12 cellular contexts compared by ENCODE assay signal in genomic region chr2:96952976-96953610, GRCh38. TPM values are rescaled to one million over a fixed set of nuclear protein-coding genes. Genes with fewer than 3 reads are reported as not detected.
DNase-seq lines count a peak whose midpoint lies in the region; ATAC-seq and TF ChIP-seq lines count a peak whose summit lies in the region.
"Had no signal": no experiment of that assay in that cellular context is flagged by ENCODE, and none has a peak within 500 bp of the region (broad histone marks: within the 10 kb centered on the region; RNA-seq: fewer than 3 reads in every experiment).

No MANE protein-coding gene starts in this region.

- ATAC-seq in SK-N-SH treated with all-trans-retinoic acid at 6 μM for 48 hours (peak; percentile 24), lung (ENCODE audit: insufficient read depth, low FRiP score) (peak; percentile 8), HG02588 (IDR thresholded peaks at IDR 0.05; ENCODE audit: unreplicated experiment) (no peak), HG03175 (IDR thresholded peaks at IDR 0.05; ENCODE audit: unreplicated experiment) (no peak)
- ATAC-seq: left colon had no signal

- H3K4me3 ChIP-seq in lung, result no peak overlapping the region
- H3K4me3 ChIP-seq: ascending aorta had no signal

- peaks cover 0 to 6% of the 10 kb centered on the region in 2 donors for H3K4me1 ChIP-seq in lung (ENCODE audit: control insufficient read depth in 2 of 2, insufficient read depth in 2 of 2, low read length in 2 of 2)

- no peak for TF ChIP-seq CTCF in lung (IDR thresholded peaks at IDR 0.05; ENCODE audit: control extremely low read depth, extremely low read depth)

- no peaks in the 10 kb centered on the region for H3K36me3 ChIP-seq in lung (ENCODE audit: control insufficient read depth in 2 of 2, insufficient read depth in 2 of 2, low read length in 2 of 2)
- H3K36me3 ChIP-seq: ascending aorta had no signal

- whole genome bisulfite sequencing in lung, 2 donors, result 39 to 41% methylated on average over 11 of the region's 11 CpGs

- peaks cover 0 to 2% of the 10 kb centered on the region in 2 donors for H3K9me3 ChIP-seq in lung (ENCODE audit: control insufficient read depth in 2 of 2, insufficient read depth in 1 of 2, low read length in 1 of 2)
- H3K9me3 ChIP-seq: ascending aorta had no signal

- DNase-seq in lung (ENCODE audit: low spot score) (peak; percentile 45), substantia nigra (lab: John Stamatoyannopoulos, UW) (peak in 12 of 49 donors; percentile 18 to 65 (median 32)), HCEC 1CT (no peak), AML-193 (lab: John Stamatoyannopoulos, UW) (no peak)
- DNase-seq: NCI-H1105 treated with DMSO at 0.1 percent for 48 hours had no signal

- no peaks in the 10 kb centered on the region for H3K27me3 ChIP-seq in lung (ENCODE audit: control insufficient read depth, insufficient read depth)
- H3K27me3 ChIP-seq: ascending aorta had no signal

- H3K27ac ChIP-seq in cingulate gyrus (ENCODE audit: low read depth, low read length) (peak overlapping the region; percentile 3), lung (ENCODE audit: low read depth in 1 of 2, low read length in 1 of 2) (no peak overlapping the region), substantia nigra (ENCODE audit: low read depth, low read length, poor library complexity, severe bottlenecking) (peak overlapping the region; percentile 77)
- H3K27ac ChIP-seq: ascending aorta had no signal

TF ChIP-seq in SK-N-SH treated with all-trans-retinoic acid at 6 μM for 48 hours, 23 proteins besides CTCF, POLR2A, EP300 and RAD21:
- TF ChIP-seq GLIS3 (CRISPR knock-in tag; IDR thresholded peaks at IDR 0.05) (no peak), ISL1 (CRISPR knock-in tag; IDR thresholded peaks at IDR 0.05) (peak; percentile 46; the same call in 1 of the 2 replicates)
- TF ChIP-seq, protein P1, sequence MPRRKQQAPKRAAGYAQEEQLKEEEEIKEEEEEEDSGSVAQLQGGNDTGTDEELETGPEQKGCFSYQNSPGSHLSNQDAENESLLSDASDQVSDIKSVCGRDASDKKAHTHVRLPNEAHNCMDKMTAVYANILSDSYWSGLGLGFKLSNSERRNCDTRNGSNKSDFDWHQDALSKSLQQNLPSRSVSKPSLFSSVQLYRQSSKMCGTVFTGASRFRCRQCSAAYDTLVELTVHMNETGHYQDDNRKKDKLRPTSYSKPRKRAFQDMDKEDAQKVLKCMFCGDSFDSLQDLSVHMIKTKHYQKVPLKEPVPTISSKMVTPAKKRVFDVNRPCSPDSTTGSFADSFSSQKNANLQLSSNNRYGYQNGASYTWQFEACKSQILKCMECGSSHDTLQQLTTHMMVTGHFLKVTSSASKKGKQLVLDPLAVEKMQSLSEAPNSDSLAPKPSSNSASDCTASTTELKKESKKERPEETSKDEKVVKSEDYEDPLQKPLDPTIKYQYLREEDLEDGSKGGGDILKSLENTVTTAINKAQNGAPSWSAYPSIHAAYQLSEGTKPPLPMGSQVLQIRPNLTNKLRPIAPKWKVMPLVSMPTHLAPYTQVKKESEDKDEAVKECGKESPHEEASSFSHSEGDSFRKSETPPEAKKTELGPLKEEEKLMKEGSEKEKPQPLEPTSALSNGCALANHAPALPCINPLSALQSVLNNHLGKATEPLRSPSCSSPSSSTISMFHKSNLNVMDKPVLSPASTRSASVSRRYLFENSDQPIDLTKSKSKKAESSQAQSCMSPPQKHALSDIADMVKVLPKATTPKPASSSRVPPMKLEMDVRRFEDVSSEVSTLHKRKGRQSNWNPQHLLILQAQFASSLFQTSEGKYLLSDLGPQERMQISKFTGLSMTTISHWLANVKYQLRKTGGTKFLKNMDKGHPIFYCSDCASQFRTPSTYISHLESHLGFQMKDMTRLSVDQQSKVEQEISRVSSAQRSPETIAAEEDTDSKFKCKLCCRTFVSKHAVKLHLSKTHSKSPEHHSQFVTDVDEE (CRISPR knock-in tag; IDR thresholded peaks at IDR 0.05), result no peak

RNA-seq across cellular contexts. Expression of gene FAM178B, which starts 33.3 kb away (rescaled TPM):
- 1 to 10 TPM; 1.2 to 1.4 TPM for total RNA-seq in lung
- polyA plus RNA-seq in lung, result under 1 TPM; 0.23 to 0.43 TPM
- total RNA-seq: ascending aorta, epithelial cell of proximal tubule had no signal

Comparison
In these comparisons a context has a peak if more than half of its experiments do, and no peak if none do; other contexts are left out.
1. ATAC-seq: peak in SK-N-SH treated with all-trans-retinoic acid at 6 μM for 48 hours (single experiment) and lung (single experiment); none in HG02588 (single experiment) and HG03175 (single experiment).
2. H3K27ac ChIP-seq: peak in cingulate gyrus (single experiment) and substantia nigra (single experiment); none in lung (0 of 2).